ENCODE assay signal across 7 cellular contexts in genomic region chr2:241271641-241272297, GRCh38.
A peak's percentile ranks its signal among the peaks of the same experiment; 100 is the strongest.
DNase-seq lines count a peak whose midpoint lies in the region; ATAC-seq and TF ChIP-seq lines count a peak whose summit lies in the region.

No MANE protein-coding gene starts in this region.

- H3K4me3 Mint-ChIP-seq in nephron progenitor cell = peak overlapping the region; percentile 89

- no peak for DNase-seq in RWPE2 (ENCODE audit: low spot score)
- DNase-seq in activated gamma-delta T cell treated with Interleukin-2 at 50 U/mL for 16 hours = peak; percentile 47
- peak; percentile 83 to 94 for DNase-seq in foreskin fibroblast
- peak; percentile 52 for DNase-seq in nephron progenitor cell
- peak; percentile 52 for DNase-seq in stimulated activated naive CD4-positive, alpha-beta T cell treated with Interleukin-2 at 50 U/mL for 16 hours (lab: John Stamatoyannopoulos, UW)

- H3K27ac Mint-ChIP-seq in nephron progenitor cell = peak overlapping the region; percentile 79

- peak; percentile 67 for ATAC-seq in GM18511 (IDR thresholded peaks at IDR 0.05; ENCODE audit: unreplicated experiment)
- ATAC-seq in HG02973 (IDR thresholded peaks at IDR 0.05; ENCODE audit: unreplicated experiment) = peak; percentile 40
- peak; percentile 75 for ATAC-seq in RWPE2 (ENCODE audit: low read depth)

- no peaks in the 10 kb centered on the region for H3K27me3 Mint-ChIP-seq in nephron progenitor cell (ENCODE audit: low read depth, poor library complexity)

- H3K36me3 Mint-ChIP-seq in nephron progenitor cell (ENCODE audit: low read depth) = peaks cover 56% of the 10 kb centered on the region

- no peaks in the 10 kb centered on the region for H3K9me3 ChIP-seq in RWPE2 (ENCODE audit: severe bottlenecking)

- H3K4me3 ChIP-seq in RWPE2 (ENCODE audit: severe bottlenecking) (peak overlapping the region; percentile 98), foreskin fibroblast (ENCODE audit: low read depth in 1 of 2, low read length in 2 of 2) (peak overlapping the region; percentile 67 to 74)

- H3K27ac ChIP-seq in RWPE2 (ENCODE audit: poor library complexity, severe bottlenecking) = peak overlapping the region; percentile 77

- TF ChIP-seq CTCF in RWPE2 (IDR thresholded peaks at IDR 0.05; ENCODE audit: poor library complexity, severe bottlenecking) = no peak
- TF ChIP-seq CTCF in foreskin fibroblast (IDR thresholded peaks at IDR 0.05; ENCODE audit: low read depth, low read length) = no peak
- no peak for TF ChIP-seq CTCF in nephron progenitor cell (IDR thresholded peaks at IDR 0.05)

- peaks cover 26% of the 10 kb centered on the region for H3K9me3 Mint-ChIP-seq in nephron progenitor cell

- no peaks in the 10 kb centered on the region for H3K27me3 ChIP-seq in RWPE2 (ENCODE audit: insufficient read depth, poor library complexity, severe bottlenecking)

- H3K4me1 ChIP-seq in RWPE2 (ENCODE audit: insufficient read depth, poor library complexity, severe bottlenecking) = peaks cover 8% of the 10 kb centered on the region

- H3K36me3 ChIP-seq in RWPE2 (ENCODE audit: low read depth) = peaks cover 33% of the 10 kb centered on the region

- H3K4me1 Mint-ChIP-seq in nephron progenitor cell = peaks cover 61% of the 10 kb centered on the region
